In the genomic region with DNA sequence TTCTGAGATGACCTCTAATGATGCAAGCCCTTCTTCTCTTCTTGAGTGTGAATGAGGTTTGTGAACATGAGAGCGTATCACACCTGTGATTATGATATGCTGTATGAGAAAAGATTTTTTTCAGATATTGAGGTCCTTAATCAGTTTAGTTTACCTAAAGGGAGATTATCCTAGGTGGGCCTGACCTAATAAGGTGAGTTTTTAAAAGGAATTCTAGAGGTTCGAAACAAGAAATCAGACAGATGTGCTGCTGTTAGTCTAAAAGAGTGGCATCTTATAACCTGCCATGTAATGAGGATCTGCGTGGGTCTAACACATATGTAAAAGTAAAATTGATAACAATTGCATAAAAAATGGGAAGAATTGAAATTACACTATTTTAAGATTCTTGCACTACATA, we compare ENCODE assay signal across 27 cellular contexts.
"Had no signal": no experiment of that assay in that cellular context is flagged by ENCODE, and none has a peak within 500 bp of the region (broad histone marks: within the 10 kb centered on the region; RNA-seq: fewer than 3 reads in every experiment).

No MANE protein-coding gene starts in this region.

- DNase-seq: colonic mucosa; cortex of kidney; dermis blood vessel endothelial cell; dorsolateral prefrontal cortex; effector CD4-positive, alpha-beta T cell; effector CD8-positive, alpha-beta T cell; effector memory CD4-positive, alpha-beta T cell; effector memory CD8-positive, alpha-beta T cell; endodermal cell; erythroblast; foreskin fibroblast; foreskin keratinocyte; foreskin melanocyte; gastrocnemius medialis; glutamatergic neuron; head of caudate nucleus; heart left ventricle; heart right ventricle had no signal

- H3K27ac ChIP-seq: colonic mucosa, coronary artery, dorsolateral prefrontal cortex, epithelial cell of prostate, esophagus muscularis mucosa, foreskin keratinocyte, gastrocnemius medialis, gastroesophageal sphincter, heart left ventricle, heart right ventricle had no signal

- ATAC-seq: effector memory CD8-positive, alpha-beta T cell; esophagus mucosa; foreskin keratinocyte; gastrocnemius medialis; gastroesophageal sphincter; heart left ventricle; heart right ventricle had no signal

- H3K9me3 ChIP-seq: colonic mucosa, gastrocnemius medialis had no signal

- H3K4me1 ChIP-seq: colonic mucosa, foreskin keratinocyte, gastrocnemius medialis, gastroesophageal sphincter, heart left ventricle, heart right ventricle had no signal

- H3K4me3 ChIP-seq: colonic mucosa, coronary artery, dorsolateral prefrontal cortex, esophagus muscularis mucosa, gastrocnemius medialis, gastroesophageal sphincter, heart left ventricle, heart right ventricle had no signal

- FAIRE-seq: colon, endometrium, endothelial cell of umbilical vein, frontal cortex had no signal

- H3K27me3 ChIP-seq: colonic mucosa, dorsolateral prefrontal cortex, esophagus muscularis mucosa, gastrocnemius medialis, gastroesophageal sphincter, heart left ventricle, heart right ventricle had no signal

- H3K36me3 ChIP-seq: colonic mucosa, esophagus muscularis mucosa, heart left ventricle had no signal
